10 cellular contexts compared by ENCODE assay signal in the genomic region with DNA sequence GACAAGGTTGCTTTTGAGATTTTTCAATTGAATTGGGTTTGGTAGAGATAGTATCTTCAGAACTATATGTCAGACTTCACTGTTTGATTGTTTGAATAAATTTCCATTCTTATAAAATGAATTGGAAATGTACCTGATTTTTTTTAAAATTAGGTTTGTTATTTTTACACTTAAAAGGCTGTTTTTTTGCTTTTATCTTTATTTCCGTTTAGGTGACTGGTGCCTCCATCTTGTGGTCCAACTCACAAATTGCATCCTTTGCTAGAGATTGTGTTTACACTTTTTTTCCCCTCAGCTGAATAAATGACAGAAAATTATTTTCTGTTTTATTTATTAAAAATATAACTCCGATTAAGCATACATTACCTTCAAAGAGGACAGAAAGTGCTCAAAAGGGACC. TPM values are rescaled to one million over a fixed set of nuclear protein-coding genes. Genes with fewer than 3 reads are reported as not detected.
A peak's percentile ranks its signal among the peaks of the same experiment; 100 is the strongest.
DNase-seq lines count a peak whose midpoint lies in the region; TF ChIP-seq lines count a peak whose summit lies in the region.
"Had no signal": no experiment of that assay in that cellular context is flagged by ENCODE, and none has a peak within 500 bp of the region (broad histone marks: within the 10 kb centered on the region; RNA-seq: fewer than 3 reads in every experiment).

No MANE protein-coding gene starts in this region.

- in situ Hi-C loops in KBM-7 (cut with MboI; ENCODE audit: low pct_unique_long_range_greater_than_20kb, low sequenced_read_pairs): no loop called here

- TF ChIP-seq CTCF in NB4 (IDR thresholded peaks at IDR 0.05; ENCODE audit: low read depth, low read length) (peak; percentile 30), epithelial cell of proximal tubule (conservative IDR thresholded peaks at IDR 0.05; ENCODE audit: low read depth, low read length) (peak; percentile 70)

- no peak overlapping the region for H3K4me3 ChIP-seq in NB4 (ENCODE audit: low read depth, low read length)
- no peak overlapping the region for H3K4me3 ChIP-seq in epithelial cell of proximal tubule (ENCODE audit: low read depth, low read length)

- TF ChIP-seq POLR2A in NB4 (IDR thresholded peaks at IDR 0.05; ENCODE audit: extremely low read depth, insufficient read length): no peak

- DNase-seq in NCI-H2227 (lab: John Stamatoyannopoulos, UW; ENCODE audit: unreplicated experiment) (peak; percentile 2), NCI-H2227 treated with DMSO at 0.1 percent for 48 hours (lab: John Stamatoyannopoulos, UW) (no peak), NB4 (ENCODE audit: low read depth) (no peak), epithelial cell of proximal tubule (ENCODE audit: low read depth) (no peak), retina (peak; percentile 3), NCI-H2029 treated with DMSO at 0.1 percent for 48 hours (lab: John Stamatoyannopoulos, UW) (no peak), KBM-7 (no peak), MV-4-11 (lab: John Stamatoyannopoulos, UW) (no peak)
- DNase-seq: C1 segment of cervical spinal cord, islet precursor cell had no signal

RNA-seq across cellular contexts. Expression of a gene that starts 15.6 kb away (rescaled TPM):
- 31.0 and 32.3 TPM in 2 replicates for total RNA-seq in epithelial cell of proximal tubule

RNA-seq across cellular contexts. Expression of a gene that starts 15.7 kb away (rescaled TPM):
- total RNA-seq in epithelial cell of proximal tubule: 10.3 and 16.6 TPM in 2 replicates

Comparison
In these comparisons a context has a peak if more than half of its experiments do, and no peak if none do; other contexts are left out.
1. DNase-seq: peak in NCI-H2227 (single experiment) and retina (single experiment); none in NCI-H2227 treated with DMSO at 0.1 percent for 48 hours (single experiment), NB4 (single experiment), epithelial cell of proximal tubule (single experiment), NCI-H2029 treated with DMSO at 0.1 percent for 48 hours (single experiment), KBM-7 (single experiment) and MV-4-11 (single experiment).